In genomic region chr9:136485651-136486050, GRCh38 we compare ENCODE assay signal across 1 cellular context.
TF ChIP-seq lines count a peak whose summit lies in the region.

No MANE protein-coding gene starts in this region.

TF ChIP-seq in H1, 55 proteins besides CTCF, POLR2A, EP300 and RAD21 (continued from another document):
- no peak for TF ChIP-seq CHD7 (IDR thresholded peaks at IDR 0.05; ENCODE audit: insufficient replicate concordance, low read length)
- no peak for TF ChIP-seq CBX8 (IDR thresholded peaks at IDR 0.05; ENCODE audit: borderline replicate concordance, low read depth, low read length)
- TF ChIP-seq BRCA1 (IDR thresholded peaks at IDR 0.05; ENCODE audit: low read depth, low read length) = no peak
- no peak for TF ChIP-seq ZNF274 (IDR thresholded peaks at IDR 0.05; ENCODE audit: borderline replicate concordance, extremely low read depth, low read length)
- no peak for TF ChIP-seq ATF2 (IDR thresholded peaks at IDR 0.05; ENCODE audit: low read length)
- TF ChIP-seq SRF (IDR thresholded peaks at IDR 0.05; ENCODE audit: low read depth, low read length) = no peak
- TF ChIP-seq POU5F1 (IDR thresholded peaks at IDR 0.05; ENCODE audit: low read depth, low read length) = no peak
- no peak for TF ChIP-seq BCL11A (IDR thresholded peaks at IDR 0.05; ENCODE audit: low read depth in 2 of 2, low read length in 2 of 2)
- TF ChIP-seq CTBP2 (IDR thresholded peaks at IDR 0.05; ENCODE audit: borderline replicate concordance, insufficient read depth, insufficient read length, low read length) = no peak
- TF ChIP-seq TEAD4 (IDR thresholded peaks at IDR 0.05; ENCODE audit: low read depth, low read length) = no peak
- no peak for TF ChIP-seq JUN (IDR thresholded peaks at IDR 0.05; ENCODE audit: low read depth, low read length)
- no peak for TF ChIP-seq SAP30 (IDR thresholded peaks at IDR 0.05; ENCODE audit: insufficient read depth, insufficient replicate concordance, low read length)
- no peak for TF ChIP-seq USF2 (IDR thresholded peaks at IDR 0.05; ENCODE audit: low read length)
